ENCODE assay signal across 1 cellular context in the genomic region with DNA sequence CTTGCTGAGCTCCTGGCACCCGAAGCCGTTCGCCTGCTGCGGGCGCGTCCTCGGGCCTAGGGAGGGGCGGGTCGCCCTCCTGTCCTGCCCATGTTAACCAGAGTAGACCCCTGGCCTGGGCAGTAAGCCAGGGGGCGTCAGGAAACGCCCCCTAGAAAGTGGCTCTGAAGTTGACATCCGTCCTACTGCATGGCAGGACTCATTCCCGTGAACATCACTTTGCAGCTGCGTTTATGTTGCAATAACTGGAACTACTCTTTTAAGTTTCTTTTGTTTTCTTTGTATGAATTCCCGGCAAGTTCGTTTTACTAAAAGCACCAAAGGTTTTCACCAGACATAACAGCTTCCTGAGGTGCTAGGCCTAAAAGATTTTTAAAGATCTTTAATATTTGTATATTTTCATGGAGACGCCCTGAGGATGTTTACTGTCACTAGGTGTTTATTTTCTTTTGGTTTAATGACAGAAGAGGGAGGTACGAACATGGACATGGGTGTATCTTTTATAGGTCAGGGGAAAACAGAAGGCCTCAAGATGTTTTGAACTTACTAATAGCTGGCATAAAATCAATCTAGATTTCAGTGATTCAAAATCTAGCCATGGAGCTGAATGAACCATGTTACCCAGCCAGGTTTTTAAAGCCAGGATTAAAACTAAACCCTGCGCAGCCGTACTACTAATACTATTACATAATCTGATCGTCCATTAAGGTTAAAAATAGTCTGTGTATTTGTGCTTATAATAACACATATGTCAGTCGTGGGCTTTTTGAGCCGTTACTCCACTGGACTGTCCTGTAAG.
TF ChIP-seq lines count a peak whose summit lies in the region.

No MANE protein-coding gene starts in this region.

TF ChIP-seq in HepG2, 621 proteins besides CTCF, POLR2A, EP300 and RAD21 (continues in another document):
- TF ChIP-seq ZNF234 (CRISPR knock-in tag; conservative IDR thresholded peaks at IDR 0.05) = no peak
- TF ChIP-seq SOX5 (CRISPR knock-in tag; IDR thresholded peaks at IDR 0.05; ENCODE audit: borderline replicate concordance) = no peak
- no peak for TF ChIP-seq ONECUT2 (CRISPR knock-in tag; IDR thresholded peaks at IDR 0.05)
- TF ChIP-seq ZMYM3 (CRISPR knock-in tag; IDR thresholded peaks at IDR 0.05) = 0 out of 2 replicates have a peak, but pooled peaks have one; percentile 0
- no peak for TF ChIP-seq SSRP1 (CRISPR knock-in tag; IDR thresholded peaks at IDR 0.05)
- 0 out of 2 replicates have a peak, but pooled peaks have one; percentile 5 for TF ChIP-seq TARDBP (CRISPR knock-in tag; IDR thresholded peaks at IDR 0.05)
- TF ChIP-seq SMARCE1 (IDR thresholded peaks at IDR 0.05; ENCODE audit: borderline replicate concordance) = no peak
- TF ChIP-seq ZNF501 (CRISPR knock-in tag; IDR thresholded peaks at IDR 0.05) = peak; percentile 10; the same call in 1 of the 2 replicates
- no peak for TF ChIP-seq POLR2AphosphoS2 (IDR thresholded peaks at IDR 0.05; ENCODE audit: low read depth, low read length)
- TF ChIP-seq, protein P1, sequence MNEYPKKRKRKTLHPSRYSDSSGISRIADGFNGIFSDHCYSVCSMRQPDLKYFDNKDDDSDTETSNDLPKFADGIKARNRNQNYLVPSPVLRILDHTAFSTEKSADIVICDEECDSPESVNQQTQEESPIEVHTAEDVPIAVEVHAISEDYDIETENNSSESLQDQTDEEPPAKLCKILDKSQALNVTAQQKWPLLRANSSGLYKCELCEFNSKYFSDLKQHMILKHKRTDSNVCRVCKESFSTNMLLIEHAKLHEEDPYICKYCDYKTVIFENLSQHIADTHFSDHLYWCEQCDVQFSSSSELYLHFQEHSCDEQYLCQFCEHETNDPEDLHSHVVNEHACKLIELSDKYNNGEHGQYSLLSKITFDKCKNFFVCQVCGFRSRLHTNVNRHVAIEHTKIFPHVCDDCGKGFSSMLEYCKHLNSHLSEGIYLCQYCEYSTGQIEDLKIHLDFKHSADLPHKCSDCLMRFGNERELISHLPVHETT (CRISPR knock-in tag; conservative IDR thresholded peaks at IDR 0.05) = no peak
- peak; percentile 4; the same call in 1 of the 2 replicates for TF ChIP-seq KDM5B (CRISPR knock-in tag; IDR thresholded peaks at IDR 0.05; ENCODE audit: borderline replicate concordance)
- TF ChIP-seq, protein P2, sequence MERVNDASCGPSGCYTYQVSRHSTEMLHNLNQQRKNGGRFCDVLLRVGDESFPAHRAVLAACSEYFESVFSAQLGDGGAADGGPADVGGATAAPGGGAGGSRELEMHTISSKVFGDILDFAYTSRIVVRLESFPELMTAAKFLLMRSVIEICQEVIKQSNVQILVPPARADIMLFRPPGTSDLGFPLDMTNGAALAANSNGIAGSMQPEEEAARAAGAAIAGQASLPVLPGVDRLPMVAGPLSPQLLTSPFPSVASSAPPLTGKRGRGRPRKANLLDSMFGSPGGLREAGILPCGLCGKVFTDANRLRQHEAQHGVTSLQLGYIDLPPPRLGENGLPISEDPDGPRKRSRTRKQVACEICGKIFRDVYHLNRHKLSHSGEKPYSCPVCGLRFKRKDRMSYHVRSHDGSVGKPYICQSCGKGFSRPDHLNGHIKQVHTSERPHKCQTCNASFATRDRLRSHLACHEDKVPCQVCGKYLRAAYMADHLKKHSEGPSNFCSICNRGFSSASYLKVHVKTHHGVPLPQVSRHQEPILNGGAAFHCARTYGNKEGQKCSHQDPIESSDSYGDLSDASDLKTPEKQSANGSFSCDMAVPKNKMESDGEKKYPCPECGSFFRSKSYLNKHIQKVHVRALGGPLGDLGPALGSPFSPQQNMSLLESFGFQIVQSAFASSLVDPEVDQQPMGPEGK (CRISPR knock-in tag; IDR thresholded peaks at IDR 0.05) = 0 out of 2 replicates have a peak, but pooled peaks have one; percentile 5
- TF ChIP-seq KDM5A (IDR thresholded peaks at IDR 0.05; ENCODE audit: borderline replicate concordance, low read length) = 0 out of 2 replicates have a peak, but pooled peaks have one; percentile 64
- no peak for TF ChIP-seq U2AF1 (optimal IDR thresholded peaks at IDR 0.05; ENCODE audit: low read depth, low read length)
- no peak for TF ChIP-seq ZNF124 (CRISPR knock-in tag; IDR thresholded peaks at IDR 0.05)
- no peak for TF ChIP-seq HES4 (CRISPR knock-in tag; IDR thresholded peaks at IDR 0.05; ENCODE audit: borderline replicate concordance)
- TF ChIP-seq PCBP1 (IDR thresholded peaks at IDR 0.05; ENCODE audit: borderline replicate concordance, low read depth, low read length) = no peak
- TF ChIP-seq ELF4 (CRISPR knock-in tag; IDR thresholded peaks at IDR 0.05; ENCODE audit: borderline replicate concordance) = 0 out of 2 replicates have a peak, but pooled peaks have one; percentile 26
- no peak for TF ChIP-seq SOX6 (IDR thresholded peaks at IDR 0.05)
- peak; percentile 26; the same call in 1 of the 2 replicates for TF ChIP-seq SOX6 (CRISPR knock-in tag; IDR thresholded peaks at IDR 0.05)
- TF ChIP-seq ZNF572 (CRISPR knock-in tag; IDR thresholded peaks at IDR 0.05) = no peak
- no peak for TF ChIP-seq ZNF629 (CRISPR knock-in tag; conservative IDR thresholded peaks at IDR 0.05)
- TF ChIP-seq, protein P3, sequence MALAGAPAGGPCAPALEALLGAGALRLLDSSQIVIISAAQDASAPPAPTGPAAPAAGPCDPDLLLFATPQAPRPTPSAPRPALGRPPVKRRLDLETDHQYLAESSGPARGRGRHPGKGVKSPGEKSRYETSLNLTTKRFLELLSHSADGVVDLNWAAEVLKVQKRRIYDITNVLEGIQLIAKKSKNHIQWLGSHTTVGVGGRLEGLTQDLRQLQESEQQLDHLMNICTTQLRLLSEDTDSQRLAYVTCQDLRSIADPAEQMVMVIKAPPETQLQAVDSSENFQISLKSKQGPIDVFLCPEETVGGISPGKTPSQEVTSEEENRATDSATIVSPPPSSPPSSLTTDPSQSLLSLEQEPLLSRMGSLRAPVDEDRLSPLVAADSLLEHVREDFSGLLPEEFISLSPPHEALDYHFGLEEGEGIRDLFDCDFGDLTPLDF (CRISPR knock-in tag; IDR thresholded peaks at IDR 0.05) = no peak
- no peak for TF ChIP-seq IKZF1 (IDR thresholded peaks at IDR 0.05)
- TF ChIP-seq ATF1 (CRISPR knock-in tag; IDR thresholded peaks at IDR 0.05) = no peak
- TF ChIP-seq, protein P4, sequence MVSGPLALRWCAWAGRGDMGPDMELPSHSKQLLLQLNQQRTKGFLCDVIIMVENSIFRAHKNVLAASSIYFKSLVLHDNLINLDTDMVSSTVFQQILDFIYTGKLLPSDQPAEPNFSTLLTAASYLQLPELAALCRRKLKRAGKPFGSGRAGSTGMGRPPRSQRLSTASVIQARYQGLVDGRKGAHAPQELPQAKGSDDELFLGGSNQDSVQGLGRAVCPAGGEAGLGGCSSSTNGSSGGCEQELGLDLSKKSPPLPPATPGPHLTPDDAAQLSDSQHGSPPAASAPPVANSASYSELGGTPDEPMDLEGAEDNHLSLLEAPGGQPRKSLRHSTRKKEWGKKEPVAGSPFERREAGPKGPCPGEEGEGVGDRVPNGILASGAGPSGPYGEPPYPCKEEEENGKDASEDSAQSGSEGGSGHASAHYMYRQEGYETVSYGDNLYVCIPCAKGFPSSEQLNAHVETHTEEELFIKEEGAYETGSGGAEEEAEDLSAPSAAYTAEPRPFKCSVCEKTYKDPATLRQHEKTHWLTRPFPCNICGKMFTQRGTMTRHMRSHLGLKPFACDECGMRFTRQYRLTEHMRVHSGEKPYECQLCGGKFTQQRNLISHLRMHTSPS (CRISPR knock-in tag; IDR thresholded peaks at IDR 0.05; ENCODE audit: low read depth) = 0 out of 2 replicates have a peak, but pooled peaks have one; percentile 1
- TF ChIP-seq ZNF670 (CRISPR knock-in tag; IDR thresholded peaks at IDR 0.05; ENCODE audit: borderline replicate concordance) = no peak
- TF ChIP-seq HNRNPH1 (optimal IDR thresholded peaks at IDR 0.05; ENCODE audit: low read depth, low read length) = no peak
- no peak for TF ChIP-seq ZNF724P (CRISPR knock-in tag; IDR thresholded peaks at IDR 0.05; ENCODE audit: borderline replicate concordance)
- no peak for TF ChIP-seq ZNF660 (CRISPR knock-in tag; IDR thresholded peaks at IDR 0.05; ENCODE audit: borderline replicate concordance, low read depth)
- TF ChIP-seq, protein P5, sequence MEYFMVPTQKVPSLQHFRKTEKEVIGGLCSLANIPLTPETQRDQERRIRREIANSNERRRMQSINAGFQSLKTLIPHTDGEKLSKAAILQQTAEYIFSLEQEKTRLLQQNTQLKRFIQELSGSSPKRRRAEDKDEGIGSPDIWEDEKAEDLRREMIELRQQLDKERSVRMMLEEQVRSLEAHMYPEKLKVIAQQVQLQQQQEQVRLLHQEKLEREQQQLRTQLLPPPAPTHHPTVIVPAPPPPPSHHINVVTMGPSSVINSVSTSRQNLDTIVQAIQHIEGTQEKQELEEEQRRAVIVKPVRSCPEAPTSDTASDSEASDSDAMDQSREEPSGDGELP (IDR thresholded peaks at IDR 0.05; ENCODE audit: borderline replicate concordance, low read depth) = peak; percentile 13; the same call in 1 of the 2 replicates
- TF ChIP-seq, protein P6, sequence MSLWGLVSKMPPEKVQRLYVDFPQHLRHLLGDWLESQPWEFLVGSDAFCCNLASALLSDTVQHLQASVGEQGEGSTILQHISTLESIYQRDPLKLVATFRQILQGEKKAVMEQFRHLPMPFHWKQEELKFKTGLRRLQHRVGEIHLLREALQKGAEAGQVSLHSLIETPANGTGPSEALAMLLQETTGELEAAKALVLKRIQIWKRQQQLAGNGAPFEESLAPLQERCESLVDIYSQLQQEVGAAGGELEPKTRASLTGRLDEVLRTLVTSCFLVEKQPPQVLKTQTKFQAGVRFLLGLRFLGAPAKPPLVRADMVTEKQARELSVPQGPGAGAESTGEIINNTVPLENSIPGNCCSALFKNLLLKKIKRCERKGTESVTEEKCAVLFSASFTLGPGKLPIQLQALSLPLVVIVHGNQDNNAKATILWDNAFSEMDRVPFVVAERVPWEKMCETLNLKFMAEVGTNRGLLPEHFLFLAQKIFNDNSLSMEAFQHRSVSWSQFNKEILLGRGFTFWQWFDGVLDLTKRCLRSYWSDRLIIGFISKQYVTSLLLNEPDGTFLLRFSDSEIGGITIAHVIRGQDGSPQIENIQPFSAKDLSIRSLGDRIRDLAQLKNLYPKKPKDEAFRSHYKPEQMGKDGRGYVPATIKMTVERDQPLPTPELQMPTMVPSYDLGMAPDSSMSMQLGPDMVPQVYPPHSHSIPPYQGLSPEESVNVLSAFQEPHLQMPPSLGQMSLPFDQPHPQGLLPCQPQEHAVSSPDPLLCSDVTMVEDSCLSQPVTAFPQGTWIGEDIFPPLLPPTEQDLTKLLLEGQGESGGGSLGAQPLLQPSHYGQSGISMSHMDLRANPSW (CRISPR knock-in tag; IDR thresholded peaks at IDR 0.05; ENCODE audit: borderline replicate concordance) = peak; percentile 1; the same call in 1 of the 2 replicates
- TF ChIP-seq HNRNPUL1 (IDR thresholded peaks at IDR 0.05; ENCODE audit: low read depth, low read length) = no peak
- TF ChIP-seq, protein P7, sequence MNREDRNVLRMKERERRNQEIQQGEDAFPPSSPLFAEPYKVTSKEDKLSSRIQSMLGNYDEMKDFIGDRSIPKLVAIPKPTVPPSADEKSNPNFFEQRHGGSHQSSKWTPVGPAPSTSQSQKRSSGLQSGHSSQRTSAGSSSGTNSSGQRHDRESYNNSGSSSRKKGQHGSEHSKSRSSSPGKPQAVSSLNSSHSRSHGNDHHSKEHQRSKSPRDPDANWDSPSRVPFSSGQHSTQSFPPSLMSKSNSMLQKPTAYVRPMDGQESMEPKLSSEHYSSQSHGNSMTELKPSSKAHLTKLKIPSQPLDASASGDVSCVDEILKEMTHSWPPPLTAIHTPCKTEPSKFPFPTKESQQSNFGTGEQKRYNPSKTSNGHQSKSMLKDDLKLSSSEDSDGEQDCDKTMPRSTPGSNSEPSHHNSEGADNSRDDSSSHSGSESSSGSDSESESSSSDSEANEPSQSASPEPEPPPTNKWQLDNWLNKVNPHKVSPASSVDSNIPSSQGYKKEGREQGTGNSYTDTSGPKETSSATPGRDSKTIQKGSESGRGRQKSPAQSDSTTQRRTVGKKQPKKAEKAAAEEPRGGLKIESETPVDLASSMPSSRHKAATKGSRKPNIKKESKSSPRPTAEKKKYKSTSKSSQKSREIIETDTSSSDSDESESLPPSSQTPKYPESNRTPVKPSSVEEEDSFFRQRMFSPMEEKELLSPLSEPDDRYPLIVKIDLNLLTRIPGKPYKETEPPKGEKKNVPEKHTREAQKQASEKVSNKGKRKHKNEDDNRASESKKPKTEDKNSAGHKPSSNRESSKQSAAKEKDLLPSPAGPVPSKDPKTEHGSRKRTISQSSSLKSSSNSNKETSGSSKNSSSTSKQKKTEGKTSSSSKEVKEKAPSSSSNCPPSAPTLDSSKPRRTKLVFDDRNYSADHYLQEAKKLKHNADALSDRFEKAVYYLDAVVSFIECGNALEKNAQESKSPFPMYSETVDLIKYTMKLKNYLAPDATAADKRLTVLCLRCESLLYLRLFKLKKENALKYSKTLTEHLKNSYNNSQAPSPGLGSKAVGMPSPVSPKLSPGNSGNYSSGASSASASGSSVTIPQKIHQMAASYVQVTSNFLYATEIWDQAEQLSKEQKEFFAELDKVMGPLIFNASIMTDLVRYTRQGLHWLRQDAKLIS (CRISPR knock-in tag; IDR thresholded peaks at IDR 0.05) = no peak
- TF ChIP-seq, protein P8, sequence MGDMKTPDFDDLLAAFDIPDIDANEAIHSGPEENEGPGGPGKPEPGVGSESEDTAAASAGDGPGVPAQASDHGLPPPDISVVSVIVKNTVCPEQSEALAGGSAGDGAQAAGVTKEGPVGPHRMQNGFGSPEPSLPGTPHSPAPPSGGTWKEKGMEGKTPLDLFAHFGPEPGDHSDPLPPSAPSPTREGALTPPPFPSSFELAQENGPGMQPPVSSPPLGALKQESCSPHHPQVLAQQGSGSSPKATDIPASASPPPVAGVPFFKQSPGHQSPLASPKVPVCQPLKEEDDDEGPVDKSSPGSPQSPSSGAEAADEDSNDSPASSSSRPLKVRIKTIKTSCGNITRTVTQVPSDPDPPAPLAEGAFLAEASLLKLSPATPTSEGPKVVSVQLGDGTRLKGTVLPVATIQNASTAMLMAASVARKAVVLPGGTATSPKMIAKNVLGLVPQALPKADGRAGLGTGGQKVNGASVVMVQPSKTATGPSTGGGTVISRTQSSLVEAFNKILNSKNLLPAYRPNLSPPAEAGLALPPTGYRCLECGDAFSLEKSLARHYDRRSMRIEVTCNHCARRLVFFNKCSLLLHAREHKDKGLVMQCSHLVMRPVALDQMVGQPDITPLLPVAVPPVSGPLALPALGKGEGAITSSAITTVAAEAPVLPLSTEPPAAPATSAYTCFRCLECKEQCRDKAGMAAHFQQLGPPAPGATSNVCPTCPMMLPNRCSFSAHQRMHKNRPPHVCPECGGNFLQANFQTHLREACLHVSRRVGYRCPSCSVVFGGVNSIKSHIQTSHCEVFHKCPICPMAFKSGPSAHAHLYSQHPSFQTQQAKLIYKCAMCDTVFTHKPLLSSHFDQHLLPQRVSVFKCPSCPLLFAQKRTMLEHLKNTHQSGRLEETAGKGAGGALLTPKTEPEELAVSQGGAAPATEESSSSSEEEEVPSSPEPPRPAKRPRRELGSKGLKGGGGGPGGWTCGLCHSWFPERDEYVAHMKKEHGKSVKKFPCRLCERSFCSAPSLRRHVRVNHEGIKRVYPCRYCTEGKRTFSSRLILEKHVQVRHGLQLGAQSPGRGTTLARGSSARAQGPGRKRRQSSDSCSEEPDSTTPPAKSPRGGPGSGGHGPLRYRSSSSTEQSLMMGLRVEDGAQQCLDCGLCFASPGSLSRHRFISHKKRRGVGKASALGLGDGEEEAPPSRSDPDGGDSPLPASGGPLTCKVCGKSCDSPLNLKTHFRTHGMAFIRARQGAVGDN (CRISPR knock-in tag; IDR thresholded peaks at IDR 0.05) = no peak
- TF ChIP-seq CEBPB (IDR thresholded peaks at IDR 0.05; ENCODE audit: borderline replicate concordance, low read depth, low read length) = peak; percentile 81
- no peak for TF ChIP-seq ZFP37 (CRISPR knock-in tag; IDR thresholded peaks at IDR 0.05; ENCODE audit: borderline replicate concordance)
